16 cellular contexts compared by ENCODE assay signal in the genomic region with DNA sequence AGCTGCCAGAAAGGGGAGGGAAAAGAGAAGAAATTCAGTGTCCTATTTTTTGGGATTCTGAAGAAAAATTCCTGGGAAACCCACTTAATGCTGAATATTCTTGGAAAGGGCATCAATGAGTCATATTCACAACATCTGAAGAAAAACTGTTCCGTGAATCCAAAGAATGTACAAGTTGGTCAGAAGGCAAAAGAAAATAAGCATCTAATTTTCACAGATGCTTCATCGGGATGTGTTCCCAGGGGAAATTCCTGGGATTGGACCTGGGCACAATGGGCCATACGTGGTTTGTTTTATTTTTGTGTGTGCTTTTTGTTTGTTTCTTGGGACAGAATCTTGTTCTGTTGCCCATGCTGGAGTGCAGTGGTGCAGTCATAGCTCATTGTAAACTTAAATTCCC.
DNase-seq lines count a peak whose midpoint lies in the region; ATAC-seq and TF ChIP-seq lines count a peak whose summit lies in the region.
"Had no signal": no experiment of that assay in that cellular context is flagged by ENCODE, and none has a peak within 500 bp of the region (broad histone marks: within the 10 kb centered on the region; RNA-seq: fewer than 3 reads in every experiment).

No MANE protein-coding gene starts in this region.

- no peak overlapping the region for H3K27ac ChIP-seq in Peyer's patch
- H3K27ac ChIP-seq: 22Rv1, HL-60 had no signal

- in situ Hi-C loops in astrocyte of the spinal cord (cut with HindIII; ENCODE audit: low sequenced_read_pairs): no loop called here

- H3K9me3 Mint-ChIP-seq in activated CD4-positive, alpha-beta T cell treated with anti-CD3 and anti-CD28 coated beads, Interleukin-2, amount 10 ng/mL, durations not matched to agents 24 days and 14 days: no peaks in the 10 kb centered on the region
- H3K9me3 Mint-ChIP-seq: CD8-positive, alpha-beta T cell had no signal

- no peaks in the 10 kb centered on the region for H3K4me1 Mint-ChIP-seq in activated CD4-positive, alpha-beta T cell treated with anti-CD3 and anti-CD28 coated beads, Interleukin-2, amount 10 ng/mL, durations not matched to agents 24 days and 14 days
- H3K4me1 Mint-ChIP-seq: CD14-positive monocyte had no signal

- TF ChIP-seq CTCF in astrocyte of the spinal cord (IDR thresholded peaks at IDR 0.05; ENCODE audit: low read depth, low read length): no peak
- no peak for TF ChIP-seq CTCF in Peyer's patch (IDR thresholded peaks at IDR 0.05)

- ATAC-seq in HG03139 (IDR thresholded peaks at IDR 0.05; ENCODE audit: unreplicated experiment): no peak
- ATAC-seq: CD8-positive, alpha-beta T cell had no signal

- H3K9me3 ChIP-seq in Peyer's patch: no peaks in the 10 kb centered on the region
- H3K9me3 ChIP-seq: HAP-1 had no signal

- H3K4me3 ChIP-seq in astrocyte of the spinal cord (ENCODE audit: low read depth, low read length): no peak overlapping the region
- H3K4me3 ChIP-seq in Peyer's patch: no peak overlapping the region
- H3K4me3 ChIP-seq: HAP-1 had no signal

- no peaks in the 10 kb centered on the region for H3K27me3 ChIP-seq in Peyer's patch

- intact Hi-C loops in activated CD4-positive, alpha-beta T cell treated with anti-CD3 and anti-CD28 coated beads, Interleukin-2, amount 10 ng/mL, durations not matched to agents 24 days and 14 days (cut with micrococcal nuclease): loop anchor here (5.0 kb wide), 2 partner anchors 42 to 628 kb away; no protein-coding TSS in a partner anchor

- H3K27me3 Mint-ChIP-seq in activated CD4-positive, alpha-beta T cell treated with anti-CD3 and anti-CD28 coated beads, Interleukin-2, amount 10 ng/mL, durations not matched to agents 24 days and 14 days: peaks cover 18% of the 10 kb centered on the region

- H3K4me1 ChIP-seq in Peyer's patch: no peaks in the 10 kb centered on the region
- H3K4me1 ChIP-seq: HAP-1 had no signal

- H3K36me3 Mint-ChIP-seq in activated CD4-positive, alpha-beta T cell treated with anti-CD3 and anti-CD28 coated beads, Interleukin-2, amount 10 ng/mL, durations not matched to agents 24 days and 14 days (ENCODE audit: low read depth): no peaks in the 10 kb centered on the region
- H3K36me3 Mint-ChIP-seq: CD14-positive monocyte; CD8-positive, alpha-beta T cell had no signal

- no peaks in the 10 kb centered on the region for H3K36me3 ChIP-seq in Peyer's patch
- H3K36me3 ChIP-seq: HAP-1 had no signal

- H3K27ac Mint-ChIP-seq in activated CD4-positive, alpha-beta T cell treated with anti-CD3 and anti-CD28 coated beads, Interleukin-2, amount 10 ng/mL, durations not matched to agents 24 days and 14 days: no peak overlapping the region
- H3K27ac Mint-ChIP-seq: CD14-positive monocyte; CD8-positive, alpha-beta T cell; HFFc6 had no signal

- TF ChIP-seq POLR2A in Peyer's patch (IDR thresholded peaks at IDR 0.05): no peak

- H3K4me3 Mint-ChIP-seq in activated CD4-positive, alpha-beta T cell treated with anti-CD3 and anti-CD28 coated beads, Interleukin-2, amount 10 ng/mL, durations not matched to agents 24 days and 14 days: no peak overlapping the region
- H3K4me3 Mint-ChIP-seq: CD14-positive monocyte; CD8-positive, alpha-beta T cell; HFFc6 had no signal

- peak; percentile 7 for DNase-seq in activated CD4-positive, alpha-beta T cell treated with anti-CD3 and anti-CD28 coated beads, Interleukin-2, amount 10 ng/mL, durations not matched to agents 24 days and 14 days
- no peak for DNase-seq in activated CD4-positive, alpha-beta T cell treated with anti-CD3 and anti-CD28 coated beads for 48 hours
- DNase-seq in astrocyte of the spinal cord (ENCODE audit: low read depth, low spot score) (peak; percentile 53), renal cortical epithelial cell (ENCODE audit: low read depth) (peak; percentile 9), EL (no peak), Peyer's patch (no peak), T-helper 9 cell (no peak)
- DNase-seq: CD8-positive, alpha-beta T cell; COR-L47; DND-41; HFFc6 had no signal

Comparison
In these comparisons a context has a peak if more than half of its experiments do, and no peak if none do; other contexts are left out.
1. DNase-seq: peak in activated CD4-positive, alpha-beta T cell treated with anti-CD3 and anti-CD28 coated beads, Interleukin-2, amount 10 ng/mL, durations not matched to agents 24 days and 14 days (single experiment), astrocyte of the spinal cord (single experiment) and renal cortical epithelial cell (single experiment); none in activated CD4-positive, alpha-beta T cell treated with anti-CD3 and anti-CD28 coated beads for 48 hours (single experiment), EL (single experiment), Peyer's patch (0 of 3) and T-helper 9 cell (single experiment).